6 cellular contexts compared by ENCODE assay signal in the genomic region with DNA sequence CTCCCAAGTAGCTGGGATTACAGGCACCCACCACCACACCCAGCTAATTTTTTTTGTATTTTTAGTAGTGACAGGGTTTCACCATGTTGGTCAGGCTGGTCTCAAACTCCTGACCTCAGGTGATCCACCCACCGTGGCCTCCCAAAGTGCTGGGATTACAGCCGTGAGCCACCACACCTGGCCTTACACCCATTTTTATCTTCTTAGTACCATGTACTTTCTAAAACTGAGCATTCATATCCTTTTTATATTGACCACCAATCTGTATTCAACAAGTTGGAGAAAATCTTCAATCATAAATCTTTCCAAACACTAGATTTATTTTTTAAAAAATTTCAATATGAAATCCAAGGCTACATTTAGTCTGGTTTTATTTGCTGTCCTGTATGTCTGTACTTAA. TPM values are rescaled to one million over a fixed set of nuclear protein-coding genes. Genes with fewer than 3 reads are reported as not detected.
DNase-seq lines count a peak whose midpoint lies in the region; ATAC-seq and FAIRE-seq lines count a peak whose summit lies in the region.
"Not testable (repeated sequence)": the region's sequence is repeated elsewhere in the genome, so short reads cannot be mapped to it uniquely, and the experiment has no call there.

No MANE protein-coding gene starts in this region.

- H3K9me3 Mint-ChIP-seq in activated CD4-positive, alpha-beta memory T cell treated with anti-CD3 and anti-CD28 coated beads, Interleukin-2, amount 10 ng/mL, durations not matched to agents 7 days and 5 days; activated naive CD4-positive, alpha-beta T cell treated with anti-CD3 and anti-CD28 coated beads for 36 hours; activated naive CD8-positive, alpha-beta T cell treated with anti-CD3 and anti-CD28 coated beads, Interleukin-2, amount 10 ng/mL, durations not matched to agents 7 days and 5 days; stimulated activated naive B cell treated with anti-CD40 and anti-IgM and Interleukin-4, amounts not matched to agents 10 μg/mL and 1 μg/mL and 100 μg/mL, for 72 hours: not testable (repeated sequence)

- not testable (repeated sequence) for DNase-seq in activated CD4-positive, alpha-beta memory T cell treated with anti-CD3 and anti-CD28 coated beads, Interleukin-2, amount 10 ng/mL, durations not matched to agents 7 days and 5 days; activated naive CD4-positive, alpha-beta T cell treated with anti-CD3 and anti-CD28 coated beads for 36 hours; activated naive CD8-positive, alpha-beta T cell treated with anti-CD3 and anti-CD28 coated beads, Interleukin-2, amount 10 ng/mL, durations not matched to agents 7 days and 5 days; stimulated activated naive B cell treated with anti-CD40 and anti-IgM and Interleukin-4, amounts not matched to agents 10 μg/mL and 1 μg/mL and 100 μg/mL, for 72 hours

- H3K27me3 Mint-ChIP-seq in activated CD4-positive, alpha-beta memory T cell treated with anti-CD3 and anti-CD28 coated beads, Interleukin-2, amount 10 ng/mL, durations not matched to agents 7 days and 5 days; activated naive CD4-positive, alpha-beta T cell treated with anti-CD3 and anti-CD28 coated beads for 36 hours (ENCODE audit: low read depth); activated naive CD8-positive, alpha-beta T cell treated with anti-CD3 and anti-CD28 coated beads, Interleukin-2, amount 10 ng/mL, durations not matched to agents 7 days and 5 days; stimulated activated naive B cell treated with anti-CD40 and anti-IgM and Interleukin-4, amounts not matched to agents 10 μg/mL and 1 μg/mL and 100 μg/mL, for 72 hours: not testable (repeated sequence)

- CTCF ChIA-PET in activated CD4-positive, alpha-beta memory T cell treated with anti-CD3 and anti-CD28 coated beads, Interleukin-2, amount 10 ng/mL, durations not matched to agents 7 days and 5 days (lab: Charles Lee) = interaction anchor here (0.6 kb wide), 2 partner anchors 20 to 202 kb away, joined by 3 to 6 read pairs; no protein-coding TSS in a partner anchor
- CTCF ChIA-PET in activated naive CD4-positive, alpha-beta T cell treated with anti-CD3 and anti-CD28 coated beads for 36 hours (lab: Charles Lee) = interaction anchor here (0.6 to 0.8 kb wide), 2 partner anchors 202 to 297 kb away, joined by 3 read pairs; no protein-coding TSS in a partner anchor

- H3K36me3 ChIP-seq in KOPT-K1 (ENCODE audit: insufficient read depth, low read length) = peaks cover 52% of the 10 kb centered on the region

- FAIRE-seq in TTC549 (lab: Jason Lieb, UNC) = peak; percentile 76

- H3K4me3 Mint-ChIP-seq in activated CD4-positive, alpha-beta memory T cell treated with anti-CD3 and anti-CD28 coated beads, Interleukin-2, amount 10 ng/mL, durations not matched to agents 7 days and 5 days; activated naive CD4-positive, alpha-beta T cell treated with anti-CD3 and anti-CD28 coated beads for 36 hours; stimulated activated naive B cell treated with anti-CD40 and anti-IgM and Interleukin-4, amounts not matched to agents 10 μg/mL and 1 μg/mL and 100 μg/mL, for 72 hours: not testable (repeated sequence)
- H3K4me3 Mint-ChIP-seq in activated naive CD8-positive, alpha-beta T cell treated with anti-CD3 and anti-CD28 coated beads, Interleukin-2, amount 10 ng/mL, durations not matched to agents 7 days and 5 days = peak overlapping the region; percentile 41

- H3K9me3 ChIP-seq in KOPT-K1 (ENCODE audit: insufficient read depth, low read length, poor library complexity, severe bottlenecking) = not testable (repeated sequence)

- peaks cover 38% of the 10 kb centered on the region for H3K4me1 Mint-ChIP-seq in activated CD4-positive, alpha-beta memory T cell treated with anti-CD3 and anti-CD28 coated beads, Interleukin-2, amount 10 ng/mL, durations not matched to agents 7 days and 5 days
- H3K4me1 Mint-ChIP-seq in activated naive CD4-positive, alpha-beta T cell treated with anti-CD3 and anti-CD28 coated beads for 36 hours (ENCODE audit: low read depth) = peaks cover 17% of the 10 kb centered on the region
- peaks cover 28% of the 10 kb centered on the region for H3K4me1 Mint-ChIP-seq in activated naive CD8-positive, alpha-beta T cell treated with anti-CD3 and anti-CD28 coated beads, Interleukin-2, amount 10 ng/mL, durations not matched to agents 7 days and 5 days
- H3K4me1 Mint-ChIP-seq in stimulated activated naive B cell treated with anti-CD40 and anti-IgM and Interleukin-4, amounts not matched to agents 10 μg/mL and 1 μg/mL and 100 μg/mL, for 72 hours = not testable (repeated sequence)

- peak overlapping the region; percentile 24 for H3K27ac ChIP-seq in KOPT-K1 (ENCODE audit: low read depth, low read length, poor library complexity, severe bottlenecking)

- ATAC-seq in activated naive CD8-positive, alpha-beta T cell treated with anti-CD3 and anti-CD28 coated beads, Interleukin-2, amount 10 ng/mL, durations not matched to agents 7 days and 5 days (ENCODE audit: low read depth); stimulated activated naive B cell treated with anti-CD40 and anti-IgM and Interleukin-4, amounts not matched to agents 10 μg/mL and 1 μg/mL and 100 μg/mL, for 72 hours (replicated peaks): not testable (repeated sequence)

- H3K36me3 Mint-ChIP-seq in activated CD4-positive, alpha-beta memory T cell treated with anti-CD3 and anti-CD28 coated beads, Interleukin-2, amount 10 ng/mL, durations not matched to agents 7 days and 5 days (ENCODE audit: low read depth) = peaks cover 42% of the 10 kb centered on the region
- H3K36me3 Mint-ChIP-seq in activated naive CD4-positive, alpha-beta T cell treated with anti-CD3 and anti-CD28 coated beads for 36 hours (ENCODE audit: low read depth) = peaks cover 21% of the 10 kb centered on the region
- H3K36me3 Mint-ChIP-seq in activated naive CD8-positive, alpha-beta T cell treated with anti-CD3 and anti-CD28 coated beads, Interleukin-2, amount 10 ng/mL, durations not matched to agents 7 days and 5 days = peaks cover 28% of the 10 kb centered on the region
- peaks cover 14 to 27% of the 10 kb centered on the region in 2 donors for H3K36me3 Mint-ChIP-seq in stimulated activated naive B cell treated with anti-CD40 and anti-IgM and Interleukin-4, amounts not matched to agents 10 μg/mL and 1 μg/mL and 100 μg/mL, for 72 hours

- POLR2A ChIA-PET in activated CD4-positive, alpha-beta memory T cell treated with anti-CD3 and anti-CD28 coated beads, Interleukin-2, amount 10 ng/mL, durations not matched to agents 7 days and 5 days (lab: Charles Lee); activated naive CD8-positive, alpha-beta T cell treated with anti-CD3 and anti-CD28 coated beads, Interleukin-2, amount 10 ng/mL, durations not matched to agents 7 days and 5 days (lab: Charles Lee): not testable (repeated sequence)

- intact Hi-C loops in activated naive CD4-positive, alpha-beta T cell treated with anti-CD3 and anti-CD28 coated beads for 36 hours (cut with micrococcal nuclease) = not testable (repeated sequence)

- H3K27ac Mint-ChIP-seq in activated CD4-positive, alpha-beta memory T cell treated with anti-CD3 and anti-CD28 coated beads, Interleukin-2, amount 10 ng/mL, durations not matched to agents 7 days and 5 days = peak overlapping the region; percentile 40
- H3K27ac Mint-ChIP-seq in activated naive CD4-positive, alpha-beta T cell treated with anti-CD3 and anti-CD28 coated beads for 36 hours = peak overlapping the region; percentile 18
- peak overlapping the region; percentile 40 for H3K27ac Mint-ChIP-seq in activated naive CD8-positive, alpha-beta T cell treated with anti-CD3 and anti-CD28 coated beads, Interleukin-2, amount 10 ng/mL, durations not matched to agents 7 days and 5 days
- peak overlapping the region; percentile 67 for H3K27ac Mint-ChIP-seq in stimulated activated naive B cell treated with anti-CD40 and anti-IgM and Interleukin-4, amounts not matched to agents 10 μg/mL and 1 μg/mL and 100 μg/mL, for 72 hours

RNA-seq across cellular contexts. Expression of a gene that starts 53.9 kb away (rescaled TPM):
- total RNA-seq in activated CD4-positive, alpha-beta memory T cell treated with anti-CD3 and anti-CD28 coated beads, Interleukin-2, amount 10 ng/mL, durations not matched to agents 7 days and 5 days = 100 to 1,000 TPM in 1 of 2 experiments, 10 to 100 TPM in 1; 95.7 to 102 TPM
- total RNA-seq in activated naive CD4-positive, alpha-beta T cell treated with anti-CD3 and anti-CD28 coated beads for 36 hours = 100 to 1,000 TPM; 104 TPM
- total RNA-seq in activated naive CD8-positive, alpha-beta T cell treated with anti-CD3 and anti-CD28 coated beads, Interleukin-2, amount 10 ng/mL, durations not matched to agents 7 days and 5 days = 100 to 1,000 TPM; 129 to 134 TPM
